In genomic region chr17:75263051-75263450, GRCh38 we compare ENCODE assay signal across 9 cellular contexts. TPM values are rescaled to one million over a fixed set of nuclear protein-coding genes. Genes with fewer than 3 reads are reported as not detected.
DNase-seq lines count a peak whose midpoint lies in the region; ATAC-seq and TF ChIP-seq lines count a peak whose summit lies in the region.
"Had no signal": no experiment of that assay in that cellular context is flagged by ENCODE, and none has a peak within 500 bp of the region (broad histone marks: within the 10 kb centered on the region; RNA-seq: fewer than 3 reads in every experiment).

No MANE protein-coding gene starts in this region.

- peaks cover 21% of the 10 kb centered on the region for H3K36me3 Mint-ChIP-seq in activated CD4-positive, alpha-beta T cell treated with anti-CD3 and anti-CD28 coated beads, Interleukin-2, amount 10 ng/mL, durations not matched to agents 7 days and 5 days (ENCODE audit: low read depth)
- peaks cover 5% of the 10 kb centered on the region for H3K36me3 Mint-ChIP-seq in chondrocyte (ENCODE audit: low read depth)

- peaks cover 39% of the 10 kb centered on the region for H3K4me1 ChIP-seq in psoas muscle

- peak overlapping the region; percentile 100 for H3K4me3 ChIP-seq in NB4 (ENCODE audit: low read depth, low read length)
- H3K4me3 ChIP-seq in psoas muscle, result peak overlapping the region; percentile 98

- POLR2A ChIA-PET in activated CD4-positive, alpha-beta T cell treated with anti-CD3 and anti-CD28 coated beads, Interleukin-2, amount 10 ng/mL, durations not matched to agents 7 days and 5 days (lab: Charles Lee), result interaction anchor here (1.2 kb wide), 1 partner anchor 8 kb away, joined by 7 read pairs; the partner anchor contains the start of gene MIF4GD

- intact Hi-C loops in psoas muscle (cut with DNase I), result no loop called here

- CTCF ChIA-PET in activated CD4-positive, alpha-beta T cell treated with anti-CD3 and anti-CD28 coated beads, Interleukin-2, amount 10 ng/mL, durations not matched to agents 7 days and 5 days (lab: Charles Lee), result interaction anchor here (0.7 to 4.3 kb wide), 9 partner anchors 8 to 149 kb away, joined by 3 to 115 read pairs (median 4); partner anchors contain the start of genes MIF4GD and SLC25A19

- H3K9me3 Mint-ChIP-seq in activated CD4-positive, alpha-beta T cell treated with anti-CD3 and anti-CD28 coated beads, Interleukin-2, amount 10 ng/mL, durations not matched to agents 7 days and 5 days, result no peaks in the 10 kb centered on the region
- no peaks in the 10 kb centered on the region for H3K9me3 Mint-ChIP-seq in chondrocyte (ENCODE audit: low read depth)

- no peaks in the 10 kb centered on the region for H3K27me3 Mint-ChIP-seq in activated CD4-positive, alpha-beta T cell treated with anti-CD3 and anti-CD28 coated beads, Interleukin-2, amount 10 ng/mL, durations not matched to agents 7 days and 5 days
- no peaks in the 10 kb centered on the region for H3K27me3 Mint-ChIP-seq in chondrocyte (ENCODE audit: low read depth)

- no peak for DNase-seq in activated CD4-positive, alpha-beta T cell treated with anti-CD3 and anti-CD28 coated beads, Interleukin-2, amount 10 ng/mL, durations not matched to agents 7 days and 5 days
- no peak for DNase-seq in activated CD4-positive, alpha-beta T cell treated with anti-CD3 and anti-CD28 coated beads, Interleukin-2, amount 50 U/mL, for 1 hour
- DNase-seq in NB4 (ENCODE audit: low read depth) (peak; percentile 43), chondrocyte (ENCODE audit: low spot score) (no peak), psoas muscle (peak in 1 of 2 donors; percentile 7), NCI-H2227 (lab: John Stamatoyannopoulos, UW; ENCODE audit: unreplicated experiment) (no peak)
- DNase-seq: NCI-H524 treated with DMSO at 0.1 percent for 48 hours had no signal

- H3K36me3 ChIP-seq in psoas muscle (ENCODE audit: insufficient read depth in 1 of 2, low read depth in 1 of 2), result peaks cover 3 to 53% of the 10 kb centered on the region in 2 donors

- TF ChIP-seq CTCF in NB4 (IDR thresholded peaks at IDR 0.05; ENCODE audit: low read depth, low read length) (no peak), chondrocyte (IDR thresholded peaks at IDR 0.05) (no peak), psoas muscle (IDR thresholded peaks at IDR 0.05) (no peak)

- H3K27ac Mint-ChIP-seq in activated CD4-positive, alpha-beta T cell treated with anti-CD3 and anti-CD28 coated beads, Interleukin-2, amount 10 ng/mL, durations not matched to agents 7 days and 5 days, result peak overlapping the region; percentile 100
- no peak overlapping the region for H3K27ac Mint-ChIP-seq in chondrocyte (ENCODE audit: unreplicated experiment)

- no peak for ATAC-seq in psoas muscle
- no peak for ATAC-seq in HG03469 (IDR thresholded peaks at IDR 0.05; ENCODE audit: unreplicated experiment)
- no peak for ATAC-seq in HG03432 (IDR thresholded peaks at IDR 0.05; ENCODE audit: unreplicated experiment)

- TF ChIP-seq POLR2A in NB4 (IDR thresholded peaks at IDR 0.05; ENCODE audit: extremely low read depth, insufficient read length), result no peak

- WGBS in psoas muscle, 3 donors, result 91 to 96% (median 93%) methylated on average over 5 of the region's 5 CpGs

- peaks cover 43% of the 10 kb centered on the region for H3K4me1 Mint-ChIP-seq in activated CD4-positive, alpha-beta T cell treated with anti-CD3 and anti-CD28 coated beads, Interleukin-2, amount 10 ng/mL, durations not matched to agents 7 days and 5 days
- peaks cover 36% of the 10 kb centered on the region for H3K4me1 Mint-ChIP-seq in chondrocyte (ENCODE audit: low read depth)

- H3K27ac ChIP-seq in psoas muscle, result peak overlapping the region; percentile 96

- no peaks in the 10 kb centered on the region for H3K27me3 ChIP-seq in psoas muscle (ENCODE audit: insufficient read depth in 3 of 3, low read length in 2 of 3)

- no peaks in the 10 kb centered on the region for H3K9me3 ChIP-seq in psoas muscle

- peak overlapping the region; percentile 99 for H3K4me3 Mint-ChIP-seq in activated CD4-positive, alpha-beta T cell treated with anti-CD3 and anti-CD28 coated beads, Interleukin-2, amount 10 ng/mL, durations not matched to agents 7 days and 5 days
- peak overlapping the region; percentile 98 for H3K4me3 Mint-ChIP-seq in chondrocyte (ENCODE audit: unreplicated experiment)

RNA-seq across cellular contexts. Expression of gene MRPS7, which starts 1.4 kb away (rescaled TPM):
- 10 to 100 TPM; 35.4 to 38.2 TPM for total RNA-seq in activated CD4-positive, alpha-beta T cell treated with anti-CD3 and anti-CD28 coated beads, Interleukin-2, amount 10 ng/mL, durations not matched to agents 7 days and 5 days
- 38.2 to 49.5 TPM (median 41.1 TPM) in 3 replicates for total RNA-seq in chondrocyte
- 100 to 1,000 TPM; 105 to 161 (median 131) TPM for total RNA-seq in psoas muscle
- polyA plus RNA-seq in psoas muscle, result 100 to 1,000 TPM in 2 of 3 donors, 10 to 100 TPM in 1; 98.2 to 165 (median 122) TPM

RNA-seq across cellular contexts. Expression of gene GGA3, which starts 1.6 kb away (rescaled TPM):
- total RNA-seq in activated CD4-positive, alpha-beta T cell treated with anti-CD3 and anti-CD28 coated beads, Interleukin-2, amount 10 ng/mL, durations not matched to agents 7 days and 5 days, result 10 to 100 TPM; 80.2 to 86.1 TPM
- total RNA-seq in chondrocyte, result 26.9 to 30.3 TPM (median 28.4 TPM) in 3 replicates
- 10 to 100 TPM; 21.3 to 40.6 (median 30.2) TPM for total RNA-seq in psoas muscle
- 10 to 100 TPM; 13.8 to 37.4 (median 27.3) TPM for polyA plus RNA-seq in psoas muscle

RNA-seq across cellular contexts. Expression of gene MIF4GD, which starts 8.0 kb away (rescaled TPM):
- 10 to 100 TPM; 44.4 to 44.6 TPM for total RNA-seq in activated CD4-positive, alpha-beta T cell treated with anti-CD3 and anti-CD28 coated beads, Interleukin-2, amount 10 ng/mL, durations not matched to agents 7 days and 5 days
- total RNA-seq in chondrocyte, result 19.0 to 21.6 TPM (median 20.4 TPM) in 3 replicates
- 10 to 100 TPM; 19.2 to 45.8 (median 37.6) TPM for total RNA-seq in psoas muscle
- polyA plus RNA-seq in psoas muscle, result 10 to 100 TPM; 27.9 to 44.8 (median 32.2) TPM

RNA-seq across cellular contexts. Expression of gene SLC25A19, which starts 26.2 kb away (rescaled TPM):
- total RNA-seq in activated CD4-positive, alpha-beta T cell treated with anti-CD3 and anti-CD28 coated beads, Interleukin-2, amount 10 ng/mL, durations not matched to agents 7 days and 5 days, result 10 to 100 TPM; 27.6 to 30.5 TPM
- 6.7 to 11.7 TPM (median 11.3 TPM) in 3 replicates for total RNA-seq in chondrocyte
- 10 to 100 TPM; 11.3 to 41.7 (median 16.0) TPM for total RNA-seq in psoas muscle
- polyA plus RNA-seq in psoas muscle, result 10 to 100 TPM; 24.9 to 52.7 (median 34.5) TPM

RNA-seq across cellular contexts. Expression of gene NUP85, which starts 57.6 kb away (rescaled TPM):
- total RNA-seq in activated CD4-positive, alpha-beta T cell treated with anti-CD3 and anti-CD28 coated beads, Interleukin-2, amount 10 ng/mL, durations not matched to agents 7 days and 5 days, result 100 to 1,000 TPM; 140 to 172 TPM
- total RNA-seq in chondrocyte, result 36.7 to 63.9 TPM (median 41.3 TPM) in 3 replicates
- total RNA-seq in psoas muscle, result 10 to 100 TPM; 19.3 to 32.9 (median 22.0) TPM
- 10 to 100 TPM; 15.1 to 24.7 (median 17.1) TPM for polyA plus RNA-seq in psoas muscle
